8 cellular contexts compared by ENCODE assay signal in genomic region chr3:155854147-155854940, GRCh38. TPM values are rescaled to one million over a fixed set of nuclear protein-coding genes. Genes with fewer than 3 reads are reported as not detected.
A peak's percentile ranks its signal among the peaks of the same experiment; 100 is the strongest.
DNase-seq lines count a peak whose midpoint lies in the region; ATAC-seq and TF ChIP-seq lines count a peak whose summit lies in the region.

SLC33A1 (minus strand) TSS chr3:155854427; CDS start chr3:155853997, 430 bp downstream.

- H3K27ac Mint-ChIP-seq in activated B cell treated with CpG ODN at 0.5 μM for 24 hours, result peak within 1 kb of the TSS; percentile 98

- H3K27ac ChIP-seq in caudate nucleus (ENCODE audit: low read depth, low read length) (peak within 1 kb of the TSS; percentile 95), smooth muscle cell (ENCODE audit: low read depth) (peak within 1 kb of the TSS; percentile 91)

- H3K27me3 Mint-ChIP-seq in activated B cell treated with CpG ODN at 0.5 μM for 24 hours, result no peaks in the 10 kb centered on the region

- no peaks in the 10 kb centered on the region for H3K9me3 Mint-ChIP-seq in activated B cell treated with CpG ODN at 0.5 μM for 24 hours

- H3F3A ChIP-seq in smooth muscle cell (ENCODE audit: low read depth), result no peaks in the 10 kb centered on the region

- H3K79me2 ChIP-seq in smooth muscle cell (ENCODE audit: low read depth), result peaks cover 42% of the 10 kb centered on the region

- H3K4me3 ChIP-seq in smooth muscle cell, result peak within 1 kb of the TSS; percentile 74

- in situ Hi-C loops in GM18951 (cut with MboI; ENCODE audit: low sequenced_read_pairs, unreplicated experiment), result no loop called here

- peaks cover 29% of the 10 kb centered on the region for H3K36me3 Mint-ChIP-seq in activated B cell treated with CpG ODN at 0.5 μM for 24 hours (ENCODE audit: low read depth)

- under 1% methylated on average over 45 of the region's 50 CpGs for WGBS in smooth muscle cell (ENCODE audit: low lambda C conversion rate)

- peak; percentile 84 for TF ChIP-seq POLR2A in GM18951 (IDR thresholded peaks at IDR 0.05; ENCODE audit: extremely low read depth, insufficient read depth, insufficient read length)

- peaks cover 24% of the 10 kb centered on the region for H3K4me1 ChIP-seq in smooth muscle cell (ENCODE audit: low read depth)

- H3K36me3 ChIP-seq in smooth muscle cell (ENCODE audit: low read depth), result peaks cover under 1% of the 10 kb centered on the region

- CTCF ChIA-PET in activated B cell treated with CpG ODN at 0.5 μM for 24 hours (lab: Charles Lee), result interaction anchor here (1.5 to 2.6 kb wide), 2 partner anchors 16 to 48 kb away, joined by 5 to 21 read pairs; partner anchors contain the start of genes C3orf33 and GMPS

- no peak for TF ChIP-seq CTCF in activated B cell treated with CpG ODN at 0.5 μM for 24 hours (IDR thresholded peaks at IDR 0.05)
- no peak for TF ChIP-seq CTCF in smooth muscle cell (IDR thresholded peaks at IDR 0.05; ENCODE audit: borderline replicate concordance, insufficient read depth, poor library complexity, severe bottlenecking)

- DNase-seq in AG08395 (ENCODE audit: low spot score), result peak; percentile 99
- peak; percentile 97 for DNase-seq in NCI-H345 (lab: John Stamatoyannopoulos, UW)
- DNase-seq in activated B cell treated with CpG ODN at 0.5 μM for 24 hours, result peak; percentile 97
- peak; percentile 90 to 100 (median 99) for DNase-seq in caudate nucleus (lab: John Stamatoyannopoulos, UW)
- peak; percentile 97 for DNase-seq in iPS-NIHi7 (ENCODE audit: extremely low spot score)
- DNase-seq in smooth muscle cell (lab: John Stamatoyannopoulos, UW; ENCODE audit: unreplicated experiment), result peak; percentile 88

- H4K20me1 ChIP-seq in smooth muscle cell (ENCODE audit: low read depth), result peaks cover 40% of the 10 kb centered on the region

- peak within 1 kb of the TSS; percentile 92 for H2AFZ ChIP-seq in smooth muscle cell (ENCODE audit: low read depth)

- peak within 1 kb of the TSS; percentile 96 for H3K4me2 ChIP-seq in smooth muscle cell

- ATAC-seq in HG03196 (IDR thresholded peaks at IDR 0.05; ENCODE audit: unreplicated experiment) (peak; percentile 97), activated B cell treated with CpG ODN at 0.5 μM for 24 hours (ENCODE audit: low read depth) (peak; percentile 91)

- H3K4me3 Mint-ChIP-seq in activated B cell treated with CpG ODN at 0.5 μM for 24 hours, result peak within 1 kb of the TSS; percentile 98

- no peaks in the 10 kb centered on the region for H3K9me3 ChIP-seq in smooth muscle cell (replicated peaks; ENCODE audit: low read depth)

- peaks cover 41% of the 10 kb centered on the region for H3K4me1 Mint-ChIP-seq in activated B cell treated with CpG ODN at 0.5 μM for 24 hours

- no peaks in the 10 kb centered on the region for H3K27me3 ChIP-seq in smooth muscle cell (ENCODE audit: low read depth)

- intact Hi-C loops in activated B cell treated with CpG ODN at 0.5 μM for 24 hours (cut with micrococcal nuclease), result loop anchor here (1.0 to 5.0 kb wide), 13 partner anchors 16 to 1530 kb away; partner anchors contain the start of genes C3orf33, CCNL1, DHX36 and GMPS

- POLR2A ChIA-PET in activated B cell treated with CpG ODN at 0.5 μM for 24 hours (lab: Charles Lee), result interaction anchor here (0.6 to 2.6 kb wide), 7 partner anchors 16 to 1529 kb away, joined by 3 to 36 read pairs (median 3); partner anchors contain the start of genes C3orf33, GMPS and SSR3

- H3K9ac ChIP-seq in smooth muscle cell (ENCODE audit: low read depth), result peak within 1 kb of the TSS; percentile 74

RNA-seq across cellular contexts. Expression of gene SLC33A1, which starts in this region (rescaled TPM):
- 19.8 and 23.3 TPM in 2 replicates for total RNA-seq in activated B cell treated with CpG ODN at 0.5 μM for 24 hours
- 34.9 and 44.3 TPM in 2 replicates for total RNA-seq in smooth muscle cell
- polyA plus RNA-seq in smooth muscle cell, result 16.4 and 17.5 TPM in 2 replicates

Comparison
In these comparisons a context has a peak if more than half of its experiments do, and no peak if none do; other contexts are left out.
1. Peak in every context shown above with its lines: DNase-seq, ATAC-seq, H3K4me3 ChIP-seq and H3K27ac ChIP-seq.